Comparison of ENCODE assay signal across 12 cellular contexts in the genomic region with DNA sequence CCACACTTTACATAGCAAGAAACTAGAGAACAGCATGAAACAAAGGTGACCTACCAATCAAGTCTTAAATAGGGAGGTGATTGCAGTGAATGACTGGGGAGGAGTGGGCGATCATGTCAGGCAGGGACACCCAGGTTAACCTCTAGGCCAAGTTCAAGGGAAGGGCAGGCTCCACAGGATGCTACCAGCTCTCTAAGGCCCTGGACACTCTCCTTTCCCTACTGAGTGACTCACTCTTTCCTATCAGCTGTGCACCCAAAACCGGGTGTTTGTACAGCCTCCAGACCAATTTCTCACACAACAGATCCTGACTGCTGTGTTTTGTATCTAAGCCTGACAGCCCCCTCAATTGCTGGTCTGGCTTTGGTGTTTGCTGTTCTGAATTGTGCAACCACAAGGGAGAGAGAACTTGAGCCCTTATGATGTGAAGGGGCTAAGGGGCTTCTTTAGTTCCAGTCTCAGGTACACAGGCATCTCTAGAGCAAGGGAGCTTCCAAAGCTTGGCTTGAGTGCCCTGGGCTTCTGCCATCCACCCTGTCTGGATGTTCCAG.
DNase-seq lines count a peak whose midpoint lies in the region; ATAC-seq, FAIRE-seq and TF ChIP-seq lines count a peak whose summit lies in the region.
"Had no signal": no experiment of that assay in that cellular context is flagged by ENCODE, and none has a peak within 500 bp of the region (broad histone marks: within the 10 kb centered on the region; RNA-seq: fewer than 3 reads in every experiment).

No MANE protein-coding gene starts in this region.

- POLR2A ChIA-PET in activated CD8-positive, alpha-beta T cell treated with anti-CD3 and anti-CD28 coated beads for 36 hours (lab: Charles Lee), result interaction anchor here (0.9 to 1.7 kb wide), 3 partner anchors 14 to 27 kb away, joined by 3 to 5 read pairs (median 4); no protein-coding TSS in a partner anchor
- POLR2A ChIA-PET in activated CD8-positive, alpha-beta T cell treated with anti-CD3 and anti-CD28 coated beads, Interleukin-2, amount 10 ng/mL, durations not matched to agents 7 days and 5 days (lab: Charles Lee), result no interaction called here

- ATAC-seq in activated CD8-positive, alpha-beta T cell treated with anti-CD3 and anti-CD28 coated beads for 36 hours, result peak; percentile 43
- no peak for ATAC-seq in activated CD8-positive, alpha-beta T cell treated with anti-CD3 and anti-CD28 coated beads, Interleukin-2, amount 10 ng/mL, durations not matched to agents 7 days and 5 days

- H3K27ac Mint-ChIP-seq in activated CD8-positive, alpha-beta T cell treated with anti-CD3 and anti-CD28 coated beads for 36 hours, result no peak overlapping the region
- H3K27ac Mint-ChIP-seq in activated CD8-positive, alpha-beta T cell treated with anti-CD3 and anti-CD28 coated beads, Interleukin-2, amount 10 ng/mL, durations not matched to agents 7 days and 5 days, result no peak overlapping the region
- H3K27ac Mint-ChIP-seq: neural progenitor cell had no signal

- peak; percentile 25 for DNase-seq in activated CD8-positive, alpha-beta T cell treated with anti-CD3 and anti-CD28 coated beads for 36 hours
- no peak for DNase-seq in activated CD8-positive, alpha-beta T cell treated with anti-CD3 and anti-CD28 coated beads, Interleukin-2, amount 10 ng/mL, durations not matched to agents 7 days and 5 days
- DNase-seq in SKM-1 treated with dmso at 0.1 percent for 144 hours (lab: John Stamatoyannopoulos, UW; ENCODE audit: unreplicated experiment), result peak; percentile 52
- peak; percentile 93 for DNase-seq in fibroblast of the aortic adventitia (ENCODE audit: low read depth)
- peak; percentile 82 for DNase-seq in stromal cell of bone marrow (ENCODE audit: low read depth)
- no peak for DNase-seq in GM12891 (ENCODE audit: insufficient read length, low spot score)
- DNase-seq in frontal cortex (ENCODE audit: low spot score in 2 of 2), result no peak
- no peak for DNase-seq in T1000 (lab: John Stamatoyannopoulos, UW)
- DNase-seq: activated naive CD4-positive, alpha-beta T cell; NCI-H1436 treated with DMSO at 0.1 percent for 48 hours had no signal

- peaks cover 8% of the 10 kb centered on the region for H3K4me1 Mint-ChIP-seq in activated CD8-positive, alpha-beta T cell treated with anti-CD3 and anti-CD28 coated beads for 36 hours (ENCODE audit: low read depth)
- peaks cover 17% of the 10 kb centered on the region for H3K4me1 Mint-ChIP-seq in activated CD8-positive, alpha-beta T cell treated with anti-CD3 and anti-CD28 coated beads, Interleukin-2, amount 10 ng/mL, durations not matched to agents 7 days and 5 days (ENCODE audit: low read depth)
- H3K4me1 Mint-ChIP-seq: neural progenitor cell had no signal

- TF ChIP-seq CTCF in activated CD8-positive, alpha-beta T cell treated with anti-CD3 and anti-CD28 coated beads for 36 hours (IDR thresholded peaks at IDR 0.05), result no peak
- TF ChIP-seq CTCF in fibroblast of the aortic adventitia (IDR thresholded peaks at IDR 0.05; ENCODE audit: insufficient read depth, low read length), result no peak

- no peaks in the 10 kb centered on the region for H3K9me3 Mint-ChIP-seq in activated CD8-positive, alpha-beta T cell treated with anti-CD3 and anti-CD28 coated beads for 36 hours
- H3K9me3 Mint-ChIP-seq in activated CD8-positive, alpha-beta T cell treated with anti-CD3 and anti-CD28 coated beads, Interleukin-2, amount 10 ng/mL, durations not matched to agents 7 days and 5 days (ENCODE audit: insufficient read depth), result no peaks in the 10 kb centered on the region
- H3K9me3 Mint-ChIP-seq: neural progenitor cell had no signal

- TF ChIP-seq POLR2A in GM12891 (IDR thresholded peaks at IDR 0.05; ENCODE audit: low read depth, low read length), result no peak

- CTCF ChIA-PET in activated CD8-positive, alpha-beta T cell treated with anti-CD3 and anti-CD28 coated beads for 36 hours (lab: Charles Lee), result interaction anchor here (0.9 to 1.6 kb wide), 2 partner anchors 66 to 318 kb away, joined by 3 to 4 read pairs; no protein-coding TSS in a partner anchor
- CTCF ChIA-PET in activated CD8-positive, alpha-beta T cell treated with anti-CD3 and anti-CD28 coated beads, Interleukin-2, amount 10 ng/mL, durations not matched to agents 7 days and 5 days (lab: Charles Lee), result no interaction called here

- H3K36me3 Mint-ChIP-seq in activated CD8-positive, alpha-beta T cell treated with anti-CD3 and anti-CD28 coated beads for 36 hours (ENCODE audit: low read depth), result no peaks in the 10 kb centered on the region
- H3K36me3 Mint-ChIP-seq in activated CD8-positive, alpha-beta T cell treated with anti-CD3 and anti-CD28 coated beads, Interleukin-2, amount 10 ng/mL, durations not matched to agents 7 days and 5 days (ENCODE audit: low read depth), result no peaks in the 10 kb centered on the region
- H3K36me3 Mint-ChIP-seq: neural progenitor cell had no signal

- H3K27me3 Mint-ChIP-seq in activated CD8-positive, alpha-beta T cell treated with anti-CD3 and anti-CD28 coated beads for 36 hours, result peaks cover 6% of the 10 kb centered on the region
- peaks cover 3% of the 10 kb centered on the region for H3K27me3 Mint-ChIP-seq in activated CD8-positive, alpha-beta T cell treated with anti-CD3 and anti-CD28 coated beads, Interleukin-2, amount 10 ng/mL, durations not matched to agents 7 days and 5 days (ENCODE audit: low read depth)

- no peak overlapping the region for H3K4me3 ChIP-seq in fibroblast of the aortic adventitia (ENCODE audit: low read depth, low read length)
- H3K4me3 ChIP-seq: BLaER1, neural progenitor cell had no signal

- no peak overlapping the region for H3K4me3 Mint-ChIP-seq in activated CD8-positive, alpha-beta T cell treated with anti-CD3 and anti-CD28 coated beads for 36 hours
- H3K4me3 Mint-ChIP-seq in activated CD8-positive, alpha-beta T cell treated with anti-CD3 and anti-CD28 coated beads, Interleukin-2, amount 10 ng/mL, durations not matched to agents 7 days and 5 days, result no peak overlapping the region
- H3K4me3 Mint-ChIP-seq: neural progenitor cell had no signal

- intact Hi-C loops in activated CD8-positive, alpha-beta T cell treated with anti-CD3 and anti-CD28 coated beads for 36 hours (cut with micrococcal nuclease), result no loop called here

- no peak for FAIRE-seq in GM12891 (lab: Jason Lieb, UNC)
- no peak for FAIRE-seq in frontal cortex (lab: Jason Lieb, UNC)

TF ChIP-seq in GM12891, 5 proteins besides CTCF, POLR2A, EP300 and RAD21:
- TF ChIP-seq POU2F2 (IDR thresholded peaks at IDR 0.05; ENCODE audit: low read depth, low read length), result no peak
- no peak for TF ChIP-seq POLR2AphosphoS5 (IDR thresholded peaks at IDR 0.05; ENCODE audit: low read depth, low read length)
- TF ChIP-seq TAF1 (IDR thresholded peaks at IDR 0.05; ENCODE audit: low read depth, low read length), result no peak
- no peak for TF ChIP-seq SPI1 (IDR thresholded peaks at IDR 0.05; ENCODE audit: low read depth, low read length)
- no peak for TF ChIP-seq PAX5 (IDR thresholded peaks at IDR 0.05; ENCODE audit: insufficient read depth, low read length, severe bottlenecking)

Comparison
In these comparisons a context has a peak if more than half of its experiments do, and no peak if none do; other contexts are left out.
1. DNase-seq: peak in activated CD8-positive, alpha-beta T cell treated with anti-CD3 and anti-CD28 coated beads for 36 hours (single experiment), SKM-1 treated with dmso at 0.1 percent for 144 hours (single experiment), fibroblast of the aortic adventitia (single experiment) and stromal cell of bone marrow (single experiment); none in activated CD8-positive, alpha-beta T cell treated with anti-CD3 and anti-CD28 coated beads, Interleukin-2, amount 10 ng/mL, durations not matched to agents 7 days and 5 days (single experiment), GM12891 (single experiment), frontal cortex (0 of 2) and T1000 (single experiment).